In the genomic region with DNA sequence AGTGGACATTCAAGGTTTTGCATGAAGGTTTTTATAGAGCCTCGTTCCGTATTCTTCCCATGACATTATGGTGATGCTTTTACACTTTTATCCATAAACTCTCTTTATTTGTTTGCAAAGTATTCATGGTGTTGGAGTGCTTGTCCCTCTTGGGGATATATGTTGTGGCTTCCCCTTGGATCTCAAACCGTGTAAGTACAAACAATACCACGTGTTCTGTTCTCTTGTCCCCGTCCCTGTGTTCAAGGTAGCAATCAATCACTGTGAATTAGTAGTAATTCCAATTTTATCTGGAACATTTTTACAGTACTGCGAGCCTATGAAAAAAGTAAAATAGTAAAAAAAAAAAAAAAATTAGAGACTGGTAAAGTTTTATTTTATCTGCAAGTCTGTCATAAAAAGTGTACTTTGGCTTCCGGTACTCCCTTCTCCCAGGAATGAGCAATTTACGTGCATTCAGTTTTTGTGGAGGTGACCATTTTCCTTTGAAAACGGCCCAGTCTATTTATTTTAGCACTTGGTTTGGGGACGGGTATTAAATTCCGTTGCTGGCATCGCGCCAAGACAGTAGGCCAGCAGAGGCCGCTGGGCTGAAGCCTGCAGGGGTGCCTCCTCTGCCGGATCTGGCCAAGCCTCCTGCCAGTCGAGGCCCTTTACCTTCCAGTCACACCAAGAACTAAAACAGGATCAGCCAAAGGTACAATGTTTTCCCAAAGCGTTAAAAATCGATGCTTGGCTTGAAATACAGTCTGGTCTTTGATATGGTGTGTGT, we compare ENCODE assay signal across 8 cellular contexts.
A peak's percentile ranks its signal among the peaks of the same experiment; 100 is the strongest.
DNase-seq lines count a peak whose midpoint lies in the region; ATAC-seq and TF ChIP-seq lines count a peak whose summit lies in the region.

No MANE protein-coding gene starts in this region.

- H3K4me1 ChIP-seq in Loucy (ENCODE audit: insufficient read depth, low read length, poor library complexity, severe bottlenecking) (peaks cover 13% of the 10 kb centered on the region), body of pancreas (peaks cover 9% of the 10 kb centered on the region), prostate gland (replicated peaks) (no peaks in the 10 kb centered on the region)

- H3K79me2 ChIP-seq in Loucy (ENCODE audit: insufficient read depth, low read length): no peaks in the 10 kb centered on the region

- H3K36me3 ChIP-seq in Loucy (ENCODE audit: insufficient read depth, low read length): no peaks in the 10 kb centered on the region
- no peaks in the 10 kb centered on the region for H3K36me3 ChIP-seq in body of pancreas (replicated peaks in 1 of 2; ENCODE audit: insufficient read depth in 1 of 2, low read depth in 2 of 2)
- H3K36me3 ChIP-seq in prostate gland: no peaks in the 10 kb centered on the region

- H3K4me3 ChIP-seq in Loucy (ENCODE audit: low read length, poor library complexity, severe bottlenecking): peak overlapping the region; percentile 65
- no peak overlapping the region for H3K4me3 ChIP-seq in body of pancreas
- peak overlapping the region in 1 of 2 donors; percentile 17 for H3K4me3 ChIP-seq in prostate gland

- peak; percentile 75 for DNase-seq in ELR (ENCODE audit: low read depth)
- DNase-seq in SK-N-DZ (ENCODE audit: low spot score): peak; percentile 84
- DNase-seq in body of pancreas: peak; percentile 71 to 83 (median 75)
- peak; percentile 76 for DNase-seq in hippocampal formation (lab: John Stamatoyannopoulos, UW)
- peak; percentile 49 for DNase-seq in prostate gland (ENCODE audit: low spot score)

- peak; percentile 72 for ATAC-seq in body of pancreas
- no peak for ATAC-seq in HG03025 (IDR thresholded peaks at IDR 0.05; ENCODE audit: low FRiP score, unreplicated experiment)
- no peak for ATAC-seq in GM21619 (IDR thresholded peaks at IDR 0.05; ENCODE audit: unreplicated experiment)

- intact Hi-C loops in body of pancreas (cut with DNase I): no loop called here
- intact Hi-C loops in prostate gland (cut with DNase I): no loop called here

- H4K20me1 ChIP-seq in Loucy (ENCODE audit: insufficient read depth, low read length, poor library complexity, severe bottlenecking): no peaks in the 10 kb centered on the region

- H3K4me2 ChIP-seq in Loucy (ENCODE audit: low read depth, low read length, poor library complexity, severe bottlenecking): peak overlapping the region; percentile 49

- TF ChIP-seq CTCF in Loucy (conservative IDR thresholded peaks at IDR 0.05; ENCODE audit: low read length): peak; percentile 40
- peak in 5 of 7 experiments; percentile 11 to 45 (median 40) for TF ChIP-seq CTCF in body of pancreas (IDR thresholded peaks at IDR 0.05)
- TF ChIP-seq CTCF in prostate gland (IDR thresholded peaks at IDR 0.05): peak in 1 of 4 experiments; percentile 26

- TF ChIP-seq POLR2A in body of pancreas (IDR thresholded peaks at IDR 0.05) (no peak), prostate gland (IDR thresholded peaks at IDR 0.05) (no peak)

- WGBS in body of pancreas, 2 donors: 7 to 8% methylated on average over 17 to 18 of the region's 18 CpGs
- WGBS in prostate gland: 3% methylated on average over 18 of the region's 18 CpGs

- H3K27ac ChIP-seq in body of pancreas (peak overlapping the region in 2 of 4 donors; percentile 17 to 29), prostate gland (no peak overlapping the region)

- no peaks in the 10 kb centered on the region for H3K9me2 ChIP-seq in Loucy (replicated peaks; ENCODE audit: low read depth, low read length)

- H3K9ac ChIP-seq in Loucy (ENCODE audit: low read depth, low read length, poor library complexity, severe bottlenecking): peak overlapping the region; percentile 53

- H3F3A ChIP-seq in Loucy (ENCODE audit: low read depth): no peaks in the 10 kb centered on the region

- H3K9me3 ChIP-seq in Loucy (ENCODE audit: insufficient read depth, low read depth, low read length): no peaks in the 10 kb centered on the region
- no peaks in the 10 kb centered on the region for H3K9me3 ChIP-seq in body of pancreas
- no peaks in the 10 kb centered on the region for H3K9me3 ChIP-seq in prostate gland

- H2AFZ ChIP-seq in Loucy (ENCODE audit: low read length): peak overlapping the region; percentile 59

- H3K27me3 ChIP-seq in Loucy (ENCODE audit: insufficient read depth, low read length, poor library complexity, severe bottlenecking): no peaks in the 10 kb centered on the region
- H3K27me3 ChIP-seq in body of pancreas: no peaks in the 10 kb centered on the region
- no peaks in the 10 kb centered on the region for H3K27me3 ChIP-seq in prostate gland (replicated peaks; ENCODE audit: insufficient read depth)
